Comparison of ENCODE assay signal across 1 cellular context in the genomic region with DNA sequence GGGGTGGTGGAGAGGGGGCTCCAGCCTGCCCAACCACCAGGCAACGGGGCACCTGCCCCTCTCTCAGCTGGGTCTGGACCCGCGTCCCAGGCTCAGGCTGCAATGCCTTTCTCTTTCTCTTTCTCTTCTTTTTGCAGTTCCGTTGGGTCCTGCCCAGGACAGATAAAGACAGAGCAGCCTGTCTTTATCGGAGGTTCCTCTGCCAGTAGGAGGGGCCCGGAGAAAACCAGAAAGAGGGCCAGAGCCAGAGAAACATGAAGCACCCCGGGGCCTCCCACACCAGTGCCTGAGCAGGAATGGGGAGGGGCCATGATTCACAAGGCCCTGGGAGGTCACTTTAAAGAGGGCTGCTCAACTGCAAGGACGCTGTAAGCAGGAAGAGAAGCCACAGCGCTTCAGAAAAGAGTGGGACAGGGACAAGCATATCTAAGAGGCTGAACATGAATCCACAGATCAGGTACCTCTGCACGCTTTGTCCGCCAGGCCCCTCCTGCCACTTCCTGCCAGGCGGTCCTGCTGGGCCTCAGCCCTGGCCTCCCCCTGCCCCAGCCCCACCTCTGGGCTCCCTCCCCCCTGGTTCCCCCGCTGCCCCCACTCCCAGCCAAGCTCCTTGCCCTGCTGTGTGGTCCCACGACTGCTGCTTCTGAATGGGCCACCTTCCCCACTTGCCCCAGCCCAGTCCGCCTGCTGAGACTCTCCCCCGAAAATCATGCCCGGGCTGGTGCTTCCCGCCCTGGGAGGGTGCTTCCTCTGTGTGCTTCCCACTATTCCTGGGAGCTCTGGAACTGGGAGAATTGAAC.
A peak's percentile ranks its signal among the peaks of the same experiment; 100 is the strongest.
TF ChIP-seq lines count a peak whose summit lies in the region.

A gene (plus strand): TSS at position 335 of the 800 bp plus-strand sequence. CDS start 106 bp downstream, at position 441.

TF ChIP-seq in H1, 55 proteins besides CTCF, POLR2A, EP300 and RAD21:
- TF ChIP-seq SIN3A (conservative IDR thresholded peaks at IDR 0.05 in 1 of 2, IDR thresholded peaks at IDR 0.05 in 1 of 2; ENCODE audit: low read depth in 1 of 2, low read length in 2 of 2) (0 out of 4 replicates have a peak, but pooled peaks of 1 of the 2 experiments have one; percentile 29), JUN (IDR thresholded peaks at IDR 0.05; ENCODE audit: low read depth, low read length) (no peak), SP1 (IDR thresholded peaks at IDR 0.05; ENCODE audit: low read depth, low read length) (no peak)
